9 cellular contexts compared by ENCODE assay signal in the genomic region with DNA sequence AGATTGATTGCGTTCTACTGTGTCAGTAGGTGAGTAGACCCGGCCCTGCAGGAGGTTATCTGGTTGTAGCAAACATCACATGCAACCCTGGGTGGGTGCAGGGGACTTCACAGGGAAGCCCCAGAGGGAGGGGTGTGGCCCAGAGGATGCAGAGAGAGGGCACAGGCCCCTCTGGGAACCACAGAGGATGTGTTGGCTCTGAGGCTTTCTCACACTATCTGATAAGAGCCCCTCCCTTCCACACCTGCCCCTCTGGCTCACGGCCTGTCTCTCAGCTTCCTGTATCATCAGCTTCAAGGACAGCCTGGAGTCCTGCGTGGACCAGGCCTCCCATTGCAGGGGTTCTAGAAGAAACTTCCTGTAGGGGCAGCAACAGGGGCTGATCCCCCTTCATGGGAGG.
A peak's percentile ranks its signal among the peaks of the same experiment; 100 is the strongest.
DNase-seq lines count a peak whose midpoint lies in the region; ATAC-seq, FAIRE-seq and TF ChIP-seq lines count a peak whose summit lies in the region.
"Had no signal": no experiment of that assay in that cellular context is flagged by ENCODE, and none has a peak within 500 bp of the region (broad histone marks: within the 10 kb centered on the region; RNA-seq: fewer than 3 reads in every experiment).

No MANE protein-coding gene starts in this region.

- peaks cover 12% of the 10 kb centered on the region for H3K9me3 Mint-ChIP-seq in activated CD4-positive, alpha-beta T cell treated with anti-CD3 and anti-CD28 coated beads, Interleukin-2, amount 10 ng/mL, durations not matched to agents 7 days and 5 days
- no peaks in the 10 kb centered on the region for H3K9me3 Mint-ChIP-seq in natural killer cell treated with Interleukin-12 subunit alpha and Interleukin-12 subunit beta and Interleukin-15 and Interleukin-18, amount 100 ng/mL, for 72 hours
- H3K9me3 Mint-ChIP-seq in GM23338 = peaks cover 2% of the 10 kb centered on the region; the same call in 1 of the 3 replicates

- TF ChIP-seq CTCF in GM23338 (conservative IDR thresholded peaks at IDR 0.05; ENCODE audit: low read depth in 2 of 2) = no peak

- no peaks in the 10 kb centered on the region for H3K27me3 ChIP-seq in GM23338 (ENCODE audit: insufficient read depth)
- H3K27me3 ChIP-seq: cardiac muscle cell had no signal

- H4K20me1 ChIP-seq in GM23338 (replicated peaks; ENCODE audit: insufficient read depth) = no peaks in the 10 kb centered on the region

- H3K4me1 Mint-ChIP-seq in activated CD4-positive, alpha-beta T cell treated with anti-CD3 and anti-CD28 coated beads, Interleukin-2, amount 10 ng/mL, durations not matched to agents 7 days and 5 days = peaks cover 58% of the 10 kb centered on the region
- peaks cover 56 to 61% of the 10 kb centered on the region in 2 donors for H3K4me1 Mint-ChIP-seq in natural killer cell treated with Interleukin-12 subunit alpha and Interleukin-12 subunit beta and Interleukin-15 and Interleukin-18, amount 100 ng/mL, for 72 hours (ENCODE audit: low read depth in 2 of 2)
- peaks cover 5% of the 10 kb centered on the region for H3K4me1 Mint-ChIP-seq in GM23338

- FAIRE-seq in GM12892 (lab: Jason Lieb, UNC) = peak; percentile 67

- H3F3A ChIP-seq in GM23338 (replicated peaks; ENCODE audit: low read depth) = no peaks in the 10 kb centered on the region

- H3K27ac Mint-ChIP-seq in activated CD4-positive, alpha-beta T cell treated with anti-CD3 and anti-CD28 coated beads, Interleukin-2, amount 10 ng/mL, durations not matched to agents 7 days and 5 days = peak overlapping the region; percentile 94
- H3K27ac Mint-ChIP-seq in natural killer cell treated with Interleukin-12 subunit alpha and Interleukin-12 subunit beta and Interleukin-15 and Interleukin-18, amount 100 ng/mL, for 72 hours = peak overlapping the region; percentile 94
- H3K27ac Mint-ChIP-seq in GM23338 = no peak overlapping the region

- no peak overlapping the region for H3K4me2 ChIP-seq in GM23338

- TF ChIP-seq POLR2A in GM12892 (IDR thresholded peaks at IDR 0.05; ENCODE audit: low read depth, low read length) = 0 out of 2 replicates have a peak, but pooled peaks have one; percentile 21

- peak overlapping the region; percentile 46 for H3K4me3 Mint-ChIP-seq in activated CD4-positive, alpha-beta T cell treated with anti-CD3 and anti-CD28 coated beads, Interleukin-2, amount 10 ng/mL, durations not matched to agents 7 days and 5 days
- peak overlapping the region; percentile 63 for H3K4me3 Mint-ChIP-seq in natural killer cell treated with Interleukin-12 subunit alpha and Interleukin-12 subunit beta and Interleukin-15 and Interleukin-18, amount 100 ng/mL, for 72 hours
- H3K4me3 Mint-ChIP-seq in GM23338 = no peak overlapping the region

- no peaks in the 10 kb centered on the region for H3K4me1 ChIP-seq in GM23338 (ENCODE audit: insufficient read depth)

- CTCF ChIA-PET in activated CD4-positive, alpha-beta T cell treated with anti-CD3 and anti-CD28 coated beads, Interleukin-2, amount 10 ng/mL, durations not matched to agents 7 days and 5 days (lab: Charles Lee) = interaction anchor here (1.0 to 1.2 kb wide), 2 partner anchors 9 to 18 kb away, joined by 3 to 4 read pairs; no protein-coding TSS in a partner anchor

- ATAC-seq in HG02798 (IDR thresholded peaks at IDR 0.05; ENCODE audit: poor library complexity, unreplicated experiment) (peak; percentile 74), GM23338 (no peak)
- peak; percentile 90 to 92 for ATAC-seq in natural killer cell treated with Interleukin-12 subunit alpha and Interleukin-12 subunit beta and Interleukin-15 and Interleukin-18, amount 100 ng/mL, for 72 hours

- POLR2A ChIA-PET in activated CD4-positive, alpha-beta T cell treated with anti-CD3 and anti-CD28 coated beads, Interleukin-2, amount 10 ng/mL, durations not matched to agents 7 days and 5 days (lab: Charles Lee) = interaction anchor here (0.6 kb wide), 1 partner anchor 9 kb away, joined by 3 read pairs; no protein-coding TSS in a partner anchor

- no peak overlapping the region for H3K27ac ChIP-seq in GM23338 (ENCODE audit: low read depth)
- H3K27ac ChIP-seq: cardiac muscle cell had no signal

- no peaks in the 10 kb centered on the region for H3K27me3 Mint-ChIP-seq in activated CD4-positive, alpha-beta T cell treated with anti-CD3 and anti-CD28 coated beads, Interleukin-2, amount 10 ng/mL, durations not matched to agents 7 days and 5 days
- no peaks in the 10 kb centered on the region for H3K27me3 Mint-ChIP-seq in natural killer cell treated with Interleukin-12 subunit alpha and Interleukin-12 subunit beta and Interleukin-15 and Interleukin-18, amount 100 ng/mL, for 72 hours
- H3K27me3 Mint-ChIP-seq in GM23338 (ENCODE audit: insufficient read depth, low read depth, poor library complexity) = peaks cover 4% of the 10 kb centered on the region

- peaks cover 5% of the 10 kb centered on the region; the same call in 1 of the 2 replicates for H3K9me2 ChIP-seq in GM23338 (ENCODE audit: insufficient read depth)

- H2AFZ ChIP-seq in GM23338 = no peak overlapping the region

- H3K79me2 ChIP-seq in GM23338 (replicated peaks; ENCODE audit: insufficient read depth) = no peaks in the 10 kb centered on the region

- H3K4me3 ChIP-seq in GM23338 = no peak overlapping the region
- H3K4me3 ChIP-seq: cardiac muscle cell had no signal

- DNase-seq in GM12892 (ENCODE audit: insufficient read length) (no peak), NCI-H774 (lab: John Stamatoyannopoulos, UW) (no peak), NCI-H128 (lab: John Stamatoyannopoulos, UW; ENCODE audit: unreplicated experiment) (no peak), GM23338 (ENCODE audit: low spot score) (no peak), ecto neural progenitor cell (ENCODE audit: low spot score) (no peak)
- DNase-seq in activated CD4-positive, alpha-beta T cell treated with anti-CD3 and anti-CD28 coated beads, Interleukin-2, amount 10 ng/mL, durations not matched to agents 7 days and 5 days = peak; percentile 89
- DNase-seq in natural killer cell treated with Interleukin-12 subunit alpha and Interleukin-12 subunit beta and Interleukin-15 and Interleukin-18, amount 100 ng/mL, for 72 hours (ENCODE audit: low spot score) = peak; percentile 82

- peaks cover 43% of the 10 kb centered on the region for H3K36me3 Mint-ChIP-seq in activated CD4-positive, alpha-beta T cell treated with anti-CD3 and anti-CD28 coated beads, Interleukin-2, amount 10 ng/mL, durations not matched to agents 7 days and 5 days (ENCODE audit: low read depth)
- H3K36me3 Mint-ChIP-seq in natural killer cell treated with Interleukin-12 subunit alpha and Interleukin-12 subunit beta and Interleukin-15 and Interleukin-18, amount 100 ng/mL, for 72 hours = peaks cover 11% of the 10 kb centered on the region
- H3K36me3 Mint-ChIP-seq in GM23338 (ENCODE audit: low read depth) = no peaks in the 10 kb centered on the region

- no peaks in the 10 kb centered on the region for H3K36me3 ChIP-seq in GM23338 (ENCODE audit: insufficient read depth)
- H3K36me3 ChIP-seq: cardiac muscle cell had no signal

TF ChIP-seq in GM23338, 12 proteins besides CTCF, POLR2A, EP300 and RAD21 (continues in another document):
- no peak for TF ChIP-seq CREB1 (CRISPR knock-in tag; IDR thresholded peaks at IDR 0.05; ENCODE audit: low read depth)
- no peak for TF ChIP-seq EZH2 (IDR thresholded peaks at IDR 0.05; ENCODE audit: low read depth, unreplicated experiment)

Comparison
In these comparisons a context has a peak if more than half of its experiments do, and no peak if none do; other contexts are left out.
1. DNase-seq: peak in activated CD4-positive, alpha-beta T cell treated with anti-CD3 and anti-CD28 coated beads, Interleukin-2, amount 10 ng/mL, durations not matched to agents 7 days and 5 days (single experiment) and natural killer cell treated with Interleukin-12 subunit alpha and Interleukin-12 subunit beta and Interleukin-15 and Interleukin-18, amount 100 ng/mL, for 72 hours (single experiment); none in GM12892 (single experiment), NCI-H774 (single experiment), NCI-H128 (single experiment), GM23338 (single experiment) and ecto neural progenitor cell (single experiment).